In the genomic region with DNA sequence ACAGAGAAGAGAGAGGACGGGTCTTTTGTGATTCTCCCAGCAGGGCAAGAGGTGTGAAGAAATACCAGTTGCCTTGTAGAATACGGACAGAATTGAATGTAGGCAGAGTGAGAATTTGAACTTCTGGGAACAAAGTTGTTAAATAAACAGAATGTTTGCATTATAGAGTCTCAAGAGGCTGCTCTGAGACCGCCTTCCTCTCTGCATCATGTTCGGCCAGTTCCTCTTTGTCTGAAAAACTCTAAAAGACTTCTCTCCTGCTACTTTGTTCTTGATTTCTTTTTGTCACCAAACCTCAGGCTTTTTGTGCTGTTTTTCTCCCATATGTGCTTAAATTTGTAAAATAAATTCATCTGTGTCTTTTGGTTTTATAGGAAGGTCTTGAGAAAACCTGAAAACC, we compare ENCODE assay signal across 23 cellular contexts.
DNase-seq lines count a peak whose midpoint lies in the region.
"Had no signal": no experiment of that assay in that cellular context is flagged by ENCODE, and none has a peak within 500 bp of the region (broad histone marks: within the 10 kb centered on the region; RNA-seq: fewer than 3 reads in every experiment).

No MANE protein-coding gene starts in this region.

- DNase-seq in SIG-M5 treated with dmso at 0.1 percent for 504 hours (lab: John Stamatoyannopoulos, UW; ENCODE audit: unreplicated experiment) (peak; percentile 23), SIG-M5 (lab: John Stamatoyannopoulos, UW) (no peak), NOMO-1 treated with DMSO at 0.1 percent for 48 hours (lab: John Stamatoyannopoulos, UW; ENCODE audit: unreplicated experiment) (peak; percentile 55), germinal center (ENCODE audit: low spot score) (peak; percentile 14), cortex of kidney (lab: John Stamatoyannopoulos, UW) (no peak), COLO829 (ENCODE audit: low spot score) (no peak), NCI-H345 (lab: John Stamatoyannopoulos, UW) (no peak), inferior parietal cortex (ENCODE audit: extremely low spot score) (no peak)
- DNase-seq: 8988T; activated CD4-positive, alpha-beta T cell treated with anti-CD3 and anti-CD28 coated beads for 4 hours; activated naive CD4-positive, alpha-beta T cell treated with Interleukin-2 at 50 U/mL for 16 hours; activated T-cell treated with anti-CD3 and anti-CD28 coated beads, Interleukin-2, amount 50 U/mL, for 48 hours; AML-193; Calu3; left ventricle myocardium superior; mucosa of descending colon; NCI-H1417 treated with DMSO at 0.1 percent for 48 hours; NCI-H2107; NCI-H510A treated with DMSO at 0.1 percent for 48 hours; SHP77; stimulated activated CD4-positive, alpha-beta T cell treated with anti-CD3 and anti-CD28 coated beads, Interleukin-2, amount 100 ng/mL, for 24 hours; stimulated activated naive CD4-positive, alpha-beta T cell; thyroid gland had no signal

Comparison
In these comparisons a context has a peak if more than half of its experiments do, and no peak if none do; other contexts are left out.
1. DNase-seq: peak in SIG-M5 treated with dmso at 0.1 percent for 504 hours (single experiment), NOMO-1 treated with DMSO at 0.1 percent for 48 hours (single experiment) and germinal center (single experiment); none in SIG-M5 (single experiment), cortex of kidney (single experiment), COLO829 (single experiment), NCI-H345 (single experiment) and inferior parietal cortex (single experiment).